ENCODE assay signal across 1 cellular context in genomic region chr20:20887593-20888272, GRCh38.
TF ChIP-seq lines count a peak whose summit lies in the region.

No MANE protein-coding gene starts in this region.

TF ChIP-seq in H1, 55 proteins besides CTCF, POLR2A, EP300 and RAD21 (continued from another document):
- no peak; the same call in 1 of the 2 replicates for TF ChIP-seq KDM1A (IDR thresholded peaks at IDR 0.05; ENCODE audit: borderline replicate concordance, low read length)
- TF ChIP-seq CHD1 (IDR thresholded peaks at IDR 0.05; ENCODE audit: low read depth, low read length), result no peak
- no peak for TF ChIP-seq SIRT6 (IDR thresholded peaks at IDR 0.05; ENCODE audit: low read length)
- no peak for TF ChIP-seq ZNF274 (IDR thresholded peaks at IDR 0.05; ENCODE audit: borderline replicate concordance, extremely low read depth, low read length)
- TF ChIP-seq SRF (IDR thresholded peaks at IDR 0.05; ENCODE audit: low read depth, low read length), result no peak
- peak; percentile 85 for TF ChIP-seq SAP30 (IDR thresholded peaks at IDR 0.05; ENCODE audit: insufficient read depth, insufficient replicate concordance, low read length)
- no peak for TF ChIP-seq TAF7 (optimal IDR thresholded peaks at IDR 0.05; ENCODE audit: borderline replicate concordance, low read depth, low read length)
- TF ChIP-seq HDAC6 (IDR thresholded peaks at IDR 0.05; ENCODE audit: low read depth, low read length), result no peak
- no peak for TF ChIP-seq RNF2 (IDR thresholded peaks at IDR 0.05; ENCODE audit: borderline replicate concordance, low read depth, low read length, missing control alignments, poor library complexity, severe bottlenecking)
- no peak for TF ChIP-seq RFX5 (IDR thresholded peaks at IDR 0.05; ENCODE audit: borderline replicate concordance, low read depth, low read length)
- TF ChIP-seq CBX8 (IDR thresholded peaks at IDR 0.05; ENCODE audit: borderline replicate concordance, low read depth, low read length), result no peak
- 0 out of 2 replicates have a peak, but pooled peaks have one; percentile 12 for TF ChIP-seq CEBPB (IDR thresholded peaks at IDR 0.05; ENCODE audit: low read depth, low read length)
- no peak for TF ChIP-seq GTF2F1 (IDR thresholded peaks at IDR 0.05; ENCODE audit: borderline replicate concordance, low read depth, low read length)
- no peak for TF ChIP-seq POU5F1 (IDR thresholded peaks at IDR 0.05; ENCODE audit: low read depth, low read length)
- no peak for TF ChIP-seq NRF1 (IDR thresholded peaks at IDR 0.05; ENCODE audit: low read depth, low read length)
- no peak for TF ChIP-seq MAFK (IDR thresholded peaks at IDR 0.05; ENCODE audit: low read depth, low read length)
- no peak for TF ChIP-seq YY1 (IDR thresholded peaks at IDR 0.05; ENCODE audit: low read depth, low read length)
- no peak for TF ChIP-seq CREB1 (IDR thresholded peaks at IDR 0.05)
- no peak for TF ChIP-seq TEAD4 (IDR thresholded peaks at IDR 0.05; ENCODE audit: low read depth, low read length)
- no peak for TF ChIP-seq SP4 (IDR thresholded peaks at IDR 0.05; ENCODE audit: low read length)
- TF ChIP-seq SIX5 (IDR thresholded peaks at IDR 0.05; ENCODE audit: low read depth, low read length), result no peak
- no peak for TF ChIP-seq PHF8 (conservative IDR thresholded peaks at IDR 0.05; ENCODE audit: low read depth, low read length)
- TF ChIP-seq TBP (IDR thresholded peaks at IDR 0.05; ENCODE audit: low read depth, low read length), result no peak
- no peak for TF ChIP-seq SP2 (IDR thresholded peaks at IDR 0.05; ENCODE audit: low read length)
- TF ChIP-seq ATF3 (IDR thresholded peaks at IDR 0.05; ENCODE audit: insufficient read depth, low read depth, low read length), result no peak
- TF ChIP-seq GABPA (IDR thresholded peaks at IDR 0.05; ENCODE audit: borderline replicate concordance, insufficient read depth, low read length), result no peak
- TF ChIP-seq RBBP5 (IDR thresholded peaks at IDR 0.05; ENCODE audit: borderline replicate concordance, low read depth, low read length), result no peak
- no peak for TF ChIP-seq SP1 (IDR thresholded peaks at IDR 0.05; ENCODE audit: low read depth, low read length)
- no peak for TF ChIP-seq JUND (IDR thresholded peaks at IDR 0.05; ENCODE audit: low read length)
- TF ChIP-seq USF2 (IDR thresholded peaks at IDR 0.05; ENCODE audit: low read length), result no peak
- no peak for TF ChIP-seq CHD7 (IDR thresholded peaks at IDR 0.05; ENCODE audit: insufficient replicate concordance, low read length)
- no peak for TF ChIP-seq POLR2AphosphoS5 (IDR thresholded peaks at IDR 0.05; ENCODE audit: low read depth, low read length)
- TF ChIP-seq KDM5A (IDR thresholded peaks at IDR 0.05; ENCODE audit: low read length), result no peak
- TF ChIP-seq CTBP2 (IDR thresholded peaks at IDR 0.05; ENCODE audit: borderline replicate concordance, insufficient read depth, insufficient read length, low read length), result peak; percentile 93
- TF ChIP-seq RXRA (IDR thresholded peaks at IDR 0.05; ENCODE audit: insufficient read depth, low read depth, low read length), result no peak
- TF ChIP-seq, protein P1, sequence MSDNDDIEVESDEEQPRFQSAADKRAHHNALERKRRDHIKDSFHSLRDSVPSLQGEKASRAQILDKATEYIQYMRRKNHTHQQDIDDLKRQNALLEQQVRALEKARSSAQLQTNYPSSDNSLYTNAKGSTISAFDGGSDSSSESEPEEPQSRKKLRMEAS (IDR thresholded peaks at IDR 0.05), result 0 out of 2 replicates have a peak, but pooled peaks have one; percentile 32
- TF ChIP-seq SUZ12 (IDR thresholded peaks at IDR 0.05; ENCODE audit: low read length), result no peak
- TF ChIP-seq HDAC2 (IDR thresholded peaks at IDR 0.05; ENCODE audit: borderline replicate concordance in 1 of 2, low read depth in 2 of 2, low read length in 2 of 2), result peak; percentile 26 to 73; a peak in 1 of 4 replicates
- TF ChIP-seq KDM4A (IDR thresholded peaks at IDR 0.05; ENCODE audit: low read depth, low read length, severe bottlenecking), result no peak
- TF ChIP-seq TAF1 (IDR thresholded peaks at IDR 0.05; ENCODE audit: low read depth, low read length), result no peak
- peak; percentile 26; the same call in 1 of the 2 replicates for TF ChIP-seq E2F6 (IDR thresholded peaks at IDR 0.05)
- TF ChIP-seq ASH2L (IDR thresholded peaks at IDR 0.05; ENCODE audit: low read length), result no peak
- no peak for TF ChIP-seq FOSL1 (IDR thresholded peaks at IDR 0.05; ENCODE audit: insufficient read depth, low read depth, low read length)
- TF ChIP-seq BACH1 (IDR thresholded peaks at IDR 0.05; ENCODE audit: low read length), result no peak
- no peak for TF ChIP-seq NANOG (IDR thresholded peaks at IDR 0.05; ENCODE audit: insufficient read depth, low read depth, low read length, poor library complexity, severe bottlenecking)
- no peak for TF ChIP-seq BCL11A (IDR thresholded peaks at IDR 0.05; ENCODE audit: low read depth in 2 of 2, low read length in 2 of 2)
- peak; percentile 95 for TF ChIP-seq TCF12 (IDR thresholded peaks at IDR 0.05; ENCODE audit: low read depth, low read length)
TF ChIP-seq in H1: peak in this region for 8.
